ENCODE assay signal across 13 cellular contexts in the genomic region with DNA sequence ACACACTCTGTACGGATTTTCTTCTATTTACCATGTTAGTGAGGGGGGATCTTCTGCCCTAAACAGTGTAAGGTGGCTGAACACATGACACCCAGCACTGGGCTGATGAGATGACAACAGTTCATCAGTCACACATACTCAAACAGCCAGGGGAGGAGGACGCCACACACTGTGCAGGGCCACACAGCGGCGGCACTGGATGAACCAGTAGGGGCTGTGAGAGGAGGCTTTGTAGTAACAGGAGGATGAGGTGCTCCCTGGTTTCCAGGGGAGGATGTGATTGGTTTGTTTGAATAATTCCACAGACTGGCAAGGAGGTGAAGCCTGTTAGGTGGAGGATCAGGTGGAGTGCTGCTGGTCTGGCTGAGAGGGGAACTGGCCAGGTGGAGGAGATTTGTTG.
"Had no signal": no experiment of that assay in that cellular context is flagged by ENCODE, and none has a peak within 500 bp of the region (broad histone marks: within the 10 kb centered on the region; RNA-seq: fewer than 3 reads in every experiment).

No MANE protein-coding gene starts in this region.

- ATAC-seq: heart left ventricle; left colon; naive thymus-derived CD4-positive, alpha-beta T cell had no signal

- H3K4me3 Mint-ChIP-seq: naive thymus-derived CD4-positive, alpha-beta T cell had no signal

- H3K27ac ChIP-seq: coronary artery, dorsolateral prefrontal cortex, heart left ventricle had no signal

- H3K4me2 ChIP-seq: smooth muscle cell had no signal

- DNase-seq: dorsolateral prefrontal cortex; effector CD8-positive, alpha-beta T cell; foreskin melanocyte; heart left ventricle; hippocampal formation; left colon; naive thymus-derived CD4-positive, alpha-beta T cell; posterior cingulate gyrus; stimulated activated CD4-positive, alpha-beta T cell treated with anti-CD3 and anti-CD28 coated beads, Interleukin-2, amount 100 ng/mL, for 48 hours; stimulated activated naive CD4-positive, alpha-beta T cell treated with Interleukin-2 at 50 U/mL for 16 hours; trophoblast cell had no signal

- H3K4me3 ChIP-seq: coronary artery, dorsolateral prefrontal cortex, heart left ventricle, smooth muscle cell had no signal

- H3K36me3 ChIP-seq: heart left ventricle had no signal

- H3K36me3 Mint-ChIP-seq: naive thymus-derived CD4-positive, alpha-beta T cell had no signal
